In genomic region chr15:73696641-73697001, GRCh38 we compare ENCODE assay signal across 8 cellular contexts. TPM values are rescaled to one million over a fixed set of nuclear protein-coding genes. Genes with fewer than 3 reads are reported as not detected.
DNase-seq lines count a peak whose midpoint lies in the region; ATAC-seq and TF ChIP-seq lines count a peak whose summit lies in the region.

No MANE protein-coding gene starts in this region.

- TF ChIP-seq CTCF in DND-41 (IDR thresholded peaks at IDR 0.05; ENCODE audit: borderline replicate concordance, extremely low read depth, low read length, poor library complexity, severe bottlenecking) (no peak), PC-3 (conservative IDR thresholded peaks at IDR 0.05; ENCODE audit: low read depth, low read length) (no peak), dorsolateral prefrontal cortex (IDR thresholded peaks at IDR 0.05 in 54 of 56, conservative IDR thresholded peaks at IDR 0.05 in 2 of 56; ENCODE audit: low read depth in 1 of 56, partially characterized antibody in 56 of 56) (no peak), osteoblast (IDR thresholded peaks at IDR 0.05; ENCODE audit: extremely low read depth, low read depth, low read length) (no peak), omental fat pad (IDR thresholded peaks at IDR 0.05) (no peak)

- no peaks in the 10 kb centered on the region for H3F3A ChIP-seq in PC-3 (ENCODE audit: low read length, unreplicated experiment)

- H3K79me2 ChIP-seq in DND-41 (ENCODE audit: insufficient read depth, low read length): no peaks in the 10 kb centered on the region
- H3K79me2 ChIP-seq in PC-3 (ENCODE audit: low read length): peaks cover 67% of the 10 kb centered on the region
- H3K79me2 ChIP-seq in osteoblast (ENCODE audit: insufficient read depth, low read length): peaks cover 97% of the 10 kb centered on the region

- DNase-seq in DND-41 (no peak), PC-3 (no peak), dorsolateral prefrontal cortex (no peak), osteoblast (ENCODE audit: insufficient read length, low spot score, missing footprints) (no peak), omental fat pad (ENCODE audit: low spot score) (no peak), NCI-H1436 (lab: John Stamatoyannopoulos, UW) (no peak)

- ATAC-seq in DND-41 (ENCODE audit: insufficient read depth, low read depth) (no peak), PC-3 (no peak), omental fat pad (ENCODE audit: low FRiP score) (no peak), HG03565 (IDR thresholded peaks at IDR 0.05; ENCODE audit: unreplicated experiment) (no peak), HG03280 (IDR thresholded peaks at IDR 0.05; ENCODE audit: unreplicated experiment) (no peak)

- POLR2A ChIA-PET in PC-3 (lab: Charles Lee; ENCODE audit: unreplicated experiment): no interaction called here

- H3K4me3 ChIP-seq in DND-41 (ENCODE audit: low read depth in 1 of 2, low read length in 2 of 2) (no peak overlapping the region), PC-3 (ENCODE audit: low read length) (no peak overlapping the region), dorsolateral prefrontal cortex (peak overlapping the region in 1 of 59 donors; percentile 10), osteoblast (ENCODE audit: insufficient read depth, low read length) (no peak overlapping the region)

- H3K9me2 ChIP-seq in PC-3 (replicated peaks; ENCODE audit: low read length): no peaks in the 10 kb centered on the region

- H3K9me3 ChIP-seq in DND-41 (ENCODE audit: insufficient read depth, low read length, severe bottlenecking) (no peaks in the 10 kb centered on the region), PC-3 (ENCODE audit: low read length) (no peaks in the 10 kb centered on the region), osteoblast (ENCODE audit: low read depth, low read length) (no peaks in the 10 kb centered on the region)

- no peak overlapping the region for H3K9ac ChIP-seq in DND-41 (ENCODE audit: low read depth, low read length)
- peak overlapping the region; percentile 28 for H3K9ac ChIP-seq in PC-3 (ENCODE audit: low read length)

- H4K20me1 ChIP-seq in DND-41 (ENCODE audit: insufficient read depth, low read length): peaks cover 30% of the 10 kb centered on the region
- peaks cover 3% of the 10 kb centered on the region; the same call in 1 of the 2 replicates for H4K20me1 ChIP-seq in PC-3 (ENCODE audit: low read length)
- H4K20me1 ChIP-seq in osteoblast (ENCODE audit: insufficient read depth, low read length): peaks cover 85% of the 10 kb centered on the region

- intact Hi-C loops in PC-3 (cut with micrococcal nuclease): no loop called here
- intact Hi-C loops in dorsolateral prefrontal cortex (cut with DNase I): loop anchor here in 1 of 2 donors (5.0 kb wide), 2 partner anchors 64 to 144 kb away; partner anchors contain the start of gene NPTN

- H3K27me3 ChIP-seq in DND-41 (ENCODE audit: insufficient read depth, low read length, poor library complexity) (peaks cover 16% of the 10 kb centered on the region), PC-3 (ENCODE audit: low read length) (no peaks in the 10 kb centered on the region), dorsolateral prefrontal cortex (no peaks in the 10 kb centered on the region), osteoblast (ENCODE audit: insufficient read depth, low read length) (no peaks in the 10 kb centered on the region)

- H3K4me1 ChIP-seq in DND-41 (ENCODE audit: insufficient read depth, low read length) (peaks cover 19% of the 10 kb centered on the region), PC-3 (ENCODE audit: insufficient read depth, low read length) (peaks cover 23% of the 10 kb centered on the region), osteoblast (ENCODE audit: insufficient read depth, low read length) (peaks cover 41% of the 10 kb centered on the region)

- H3K27ac ChIP-seq in DND-41 (ENCODE audit: low read length) (no peak overlapping the region), PC-3 (ENCODE audit: low read length) (peak overlapping the region; percentile 84), dorsolateral prefrontal cortex (peak overlapping the region in 34 of 59 donors; percentile 5 to 72 (median 36)), osteoblast (ENCODE audit: low read depth, low read length) (peak overlapping the region; percentile 67)

- H3K36me3 ChIP-seq in DND-41 (ENCODE audit: insufficient read depth, low read length) (no peaks in the 10 kb centered on the region), PC-3 (ENCODE audit: low read depth, low read length) (peaks cover 11% of the 10 kb centered on the region; the same call in 1 of the 2 replicates), osteoblast (ENCODE audit: insufficient read depth, low read length) (peaks cover 14% of the 10 kb centered on the region)

- H3K4me2 ChIP-seq in DND-41 (ENCODE audit: insufficient read depth, low read length) (peak overlapping the region; percentile 34; the same call in 1 of the 2 replicates), PC-3 (ENCODE audit: low read length) (peak overlapping the region; percentile 56), osteoblast (ENCODE audit: insufficient read depth, low read length) (peak overlapping the region; percentile 34)

- no TSS peak for BruUV-seq in PC-3 (replicated peaks; lab: Mats Ljungman, UMichigan)

- CTCF ChIA-PET in PC-3 (lab: Charles Lee): interaction anchor here (1.7 kb wide), 1 partner anchor 60 kb away, joined by 12 read pairs; no protein-coding TSS in a partner anchor

- no peak overlapping the region for H2AFZ ChIP-seq in DND-41 (ENCODE audit: low read depth, low read length)
- H2AFZ ChIP-seq in PC-3 (ENCODE audit: low read length): no peak overlapping the region
- H2AFZ ChIP-seq in osteoblast (ENCODE audit: low read length): no peak overlapping the region

RNA-seq across cellular contexts. Expression of gene CD276, which starts 12.4 kb away (rescaled TPM):
- total RNA-seq in PC-3 (2014; rRNA removed) (85.3 and 85.6 TPM in 2 replicates), dorsolateral prefrontal cortex (10 to 100 TPM; 13.7 to 51.4 (median 30.0) TPM), osteoblast (145 and 154 TPM in 2 replicates), omental fat pad (100 to 1,000 TPM in 1 of 4 donors, 10 to 100 TPM in 3; 23.2 to 103 (median 39.3) TPM)

RNA-seq across cellular contexts. Expression of gene INSYN1, which starts 56.5 kb away (rescaled TPM):
- total RNA-seq in PC-3 (2014; rRNA removed) (not detected in 2 replicates), dorsolateral prefrontal cortex (100 to 1,000 TPM in 55 of 120 experiments, 10 to 100 TPM in 65; 39.7 to 181 (median 97.6) TPM), osteoblast (3.8 and 4.7 TPM in 2 replicates), omental fat pad (1 to 10 TPM in 3 of 4 donors, under 1 TPM in 1; 0.95 to 3.7 (median 3.1) TPM)
